In the genomic region with DNA sequence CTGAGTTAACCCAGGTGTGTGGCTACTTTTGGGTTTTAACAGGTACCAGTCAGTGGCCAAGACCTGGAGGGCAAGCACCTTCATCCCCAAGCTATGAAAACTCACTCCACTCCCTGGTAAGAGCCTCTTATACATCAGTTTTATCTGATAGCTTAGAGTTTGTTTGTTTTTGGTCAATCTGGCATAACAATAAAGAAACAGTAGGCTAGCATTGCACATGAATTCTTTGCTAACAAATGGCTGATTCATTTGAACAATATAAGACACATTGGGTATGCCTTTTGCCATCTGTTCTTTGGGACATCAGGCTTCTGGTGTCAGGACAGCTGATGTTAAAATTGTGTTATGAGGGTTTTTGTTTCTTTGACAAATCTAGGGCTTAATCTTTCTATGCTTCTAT, we compare ENCODE assay signal across 18 cellular contexts.
DNase-seq lines count a peak whose midpoint lies in the region; ATAC-seq and TF ChIP-seq lines count a peak whose summit lies in the region.
"Had no signal": no experiment of that assay in that cellular context is flagged by ENCODE, and none has a peak within 500 bp of the region (broad histone marks: within the 10 kb centered on the region; RNA-seq: fewer than 3 reads in every experiment).

No MANE protein-coding gene starts in this region.

- H3K79me2 ChIP-seq in smooth muscle cell (ENCODE audit: low read depth) = peaks cover 30% of the 10 kb centered on the region

- peaks cover 6% of the 10 kb centered on the region for H3F3A ChIP-seq in smooth muscle cell (ENCODE audit: low read depth)

- H3K36me3 Mint-ChIP-seq in glutamatergic neuron (ENCODE audit: unreplicated experiment) = peaks cover 9% of the 10 kb centered on the region

- intact Hi-C loops in gastrocnemius medialis (cut with DNase I; ENCODE audit: low total_unique reads) = no loop called here

- peaks cover 17% of the 10 kb centered on the region for H3K36me3 ChIP-seq in adipocyte (ENCODE audit: control insufficient read depth, insufficient read depth, low read length, severe bottlenecking)
- peaks cover 12% of the 10 kb centered on the region for H3K36me3 ChIP-seq in smooth muscle cell (ENCODE audit: low read depth)
- H3K36me3 ChIP-seq in gastrocnemius medialis = peaks cover 0 to 23% of the 10 kb centered on the region in 2 donors

- H3K27me3 ChIP-seq in adipocyte (replicated peaks; ENCODE audit: control insufficient read depth, insufficient read depth, low read length) (no peaks in the 10 kb centered on the region), smooth muscle cell (ENCODE audit: low read depth) (no peaks in the 10 kb centered on the region), gastrocnemius medialis (no peaks in the 10 kb centered on the region)

- no peak overlapping the region for H3K4me2 ChIP-seq in smooth muscle cell

- peak overlapping the region; percentile 77 for H3K27ac Mint-ChIP-seq in glutamatergic neuron (ENCODE audit: unreplicated experiment)
- H3K27ac Mint-ChIP-seq: activated CD4-positive, alpha-beta T cell treated with anti-CD3 and anti-CD28 coated beads for 36 hours; naive thymus-derived CD8-positive, alpha-beta T cell; stimulated activated naive CD8-positive, alpha-beta T cell treated with anti-CD3 and anti-CD28 coated beads, Interleukin-15, Interleukin-2, amounts not matched to agents 100 ng/mL and 50 ng/mL, for 24 hours; type B pancreatic cell had no signal

- peak; percentile 61 for DNase-seq in NCI-H2171 treated with DMSO at 0.1 percent for 48 hours (lab: John Stamatoyannopoulos, UW)
- no peak for DNase-seq in NCI-H2171 (lab: John Stamatoyannopoulos, UW)
- DNase-seq in adipocyte (ENCODE audit: low read depth) = peak; percentile 30
- DNase-seq in glutamatergic neuron = no peak
- DNase-seq in smooth muscle cell (lab: John Stamatoyannopoulos, UW; ENCODE audit: unreplicated experiment) = no peak
- no peak for DNase-seq in LoVo (ENCODE audit: low spot score)
- DNase-seq in gastrocnemius medialis = no peak
- DNase-seq in NCI-H1436 treated with DMSO at 0.1 percent for 48 hours (lab: John Stamatoyannopoulos, UW) = no peak
- DNase-seq: 8988T; activated CD4-positive, alpha-beta T cell treated with anti-CD3 and anti-CD28 coated beads for 36 hours; anterior cingulate cortex; naive thymus-derived CD8-positive, alpha-beta T cell; NCI-H187 treated with DMSO at 0.1 percent for 48 hours; SIG-M5; stimulated activated CD4-positive, alpha-beta T cell treated with anti-CD3 and anti-CD28 coated beads, Interleukin-15, amount 100 ng/mL, for 24 hours had no signal

- H3K4me3 ChIP-seq in adipocyte (ENCODE audit: low read length) (no peak overlapping the region), smooth muscle cell (no peak overlapping the region), gastrocnemius medialis (no peak overlapping the region)
- H3K4me3 ChIP-seq: lung had no signal

- H3K27me3 Mint-ChIP-seq in glutamatergic neuron (ENCODE audit: unreplicated experiment) = no peaks in the 10 kb centered on the region
- H3K27me3 Mint-ChIP-seq: activated CD4-positive, alpha-beta T cell treated with anti-CD3 and anti-CD28 coated beads for 36 hours; naive thymus-derived CD8-positive, alpha-beta T cell; stimulated activated naive CD8-positive, alpha-beta T cell treated with anti-CD3 and anti-CD28 coated beads, Interleukin-15, Interleukin-2, amounts not matched to agents 100 ng/mL and 50 ng/mL, for 24 hours; type B pancreatic cell had no signal

- H3K4me1 ChIP-seq in adipocyte (ENCODE audit: control insufficient read depth, insufficient read depth, low read length) (peaks cover 21% of the 10 kb centered on the region), smooth muscle cell (ENCODE audit: low read depth) (no peaks in the 10 kb centered on the region), gastrocnemius medialis (no peaks in the 10 kb centered on the region)

- peaks cover 44% of the 10 kb centered on the region for H3K4me1 Mint-ChIP-seq in glutamatergic neuron (ENCODE audit: low read depth, unreplicated experiment)
- H3K4me1 Mint-ChIP-seq: activated CD4-positive, alpha-beta T cell treated with anti-CD3 and anti-CD28 coated beads for 36 hours had no signal

- in situ Hi-C loops in gastrocnemius medialis (cut with MboI; ENCODE audit: low sequenced_read_pairs in 4 of 4) = no loop called here

- ATAC-seq in gastrocnemius medialis = no peak
- ATAC-seq: activated CD4-positive, alpha-beta T cell treated with anti-CD3 and anti-CD28 coated beads for 36 hours; naive thymus-derived CD8-positive, alpha-beta T cell had no signal

- H3K9me3 ChIP-seq in adipocyte (ENCODE audit: control insufficient read depth, low read length) = peaks cover 4% of the 10 kb centered on the region
- peaks cover 4% of the 10 kb centered on the region for H3K9me3 ChIP-seq in smooth muscle cell (replicated peaks; ENCODE audit: low read depth)
- H3K9me3 ChIP-seq in gastrocnemius medialis = no peaks in the 10 kb centered on the region

- H3K4me3 Mint-ChIP-seq in glutamatergic neuron (ENCODE audit: unreplicated experiment) = no peak overlapping the region
- H3K4me3 Mint-ChIP-seq: activated CD4-positive, alpha-beta T cell treated with anti-CD3 and anti-CD28 coated beads for 36 hours; naive thymus-derived CD8-positive, alpha-beta T cell; stimulated activated naive CD8-positive, alpha-beta T cell treated with anti-CD3 and anti-CD28 coated beads, Interleukin-15, Interleukin-2, amounts not matched to agents 100 ng/mL and 50 ng/mL, for 24 hours; type B pancreatic cell had no signal

- no peak for TF ChIP-seq POLR2A in gastrocnemius medialis (IDR thresholded peaks at IDR 0.05)

- H3K9me3 Mint-ChIP-seq in glutamatergic neuron (ENCODE audit: unreplicated experiment) = peaks cover 9% of the 10 kb centered on the region
- H3K9me3 Mint-ChIP-seq: naive thymus-derived CD8-positive, alpha-beta T cell; stimulated activated naive CD8-positive, alpha-beta T cell treated with anti-CD3 and anti-CD28 coated beads, Interleukin-15, Interleukin-2, amounts not matched to agents 100 ng/mL and 50 ng/mL, for 24 hours; type B pancreatic cell had no signal

- H3K9ac ChIP-seq in adipocyte (ENCODE audit: low read length) = no peak overlapping the region
- no peak overlapping the region for H3K9ac ChIP-seq in smooth muscle cell (ENCODE audit: low read depth)

- no peak overlapping the region for H2AFZ ChIP-seq in smooth muscle cell (ENCODE audit: low read depth)

- TF ChIP-seq CTCF in glutamatergic neuron (IDR thresholded peaks at IDR 0.05; ENCODE audit: partially characterized antibody, unreplicated experiment) (no peak), smooth muscle cell (IDR thresholded peaks at IDR 0.05; ENCODE audit: borderline replicate concordance, insufficient read depth, poor library complexity, severe bottlenecking) (no peak), gastrocnemius medialis (IDR thresholded peaks at IDR 0.05 in 4 of 5, conservative IDR thresholded peaks at IDR 0.05 in 1 of 5) (no peak)

- H3K27ac ChIP-seq in smooth muscle cell (ENCODE audit: low read depth) (peak overlapping the region; percentile 8), gastrocnemius medialis (no peak overlapping the region)

- H4K20me1 ChIP-seq in smooth muscle cell (ENCODE audit: low read depth) = peaks cover 13% of the 10 kb centered on the region

Comparison
In these comparisons a context has a peak if more than half of its experiments do, and no peak if none do; other contexts are left out.
1. DNase-seq: peak in NCI-H2171 treated with DMSO at 0.1 percent for 48 hours (single experiment) and adipocyte (single experiment); none in NCI-H2171 (single experiment), glutamatergic neuron (single experiment), smooth muscle cell (single experiment), LoVo (single experiment), gastrocnemius medialis (0 of 2) and NCI-H1436 treated with DMSO at 0.1 percent for 48 hours (single experiment).